ENCODE assay signal across 29 cellular contexts in genomic region chr6:46000905-46001304, GRCh38. TPM values are rescaled to one million over a fixed set of nuclear protein-coding genes. Genes with fewer than 3 reads are reported as not detected.
"Had no signal": no experiment of that assay in that cellular context is flagged by ENCODE, and none has a peak within 500 bp of the region (broad histone marks: within the 10 kb centered on the region; RNA-seq: fewer than 3 reads in every experiment).

No MANE protein-coding gene starts in this region.

- H3K27me3 Mint-ChIP-seq: activated T-helper 17 cell treated with anti-CD3 and anti-CD28 coated beads, Interleukin-2, amount 50 U/mL, for 72 hours; brain; T-cell; type B pancreatic cell had no signal

- H3K36me3 Mint-ChIP-seq: activated naive CD4-positive, alpha-beta T cell treated with anti-CD3 and anti-CD28 coated beads, Interleukin-2, amount 50 U/mL, for 72 hours; brain; mesothelial cell of epicardium; natural killer cell; type B pancreatic cell had no signal

- H3K27me3 ChIP-seq: right lobe of liver had no signal

- H3K27ac ChIP-seq: right lobe of liver, thoracic aorta, WERI-Rb-1 had no signal

- H3K36me3 ChIP-seq: right lobe of liver, thoracic aorta, WERI-Rb-1 had no signal

- H3K27ac Mint-ChIP-seq: activated CD8-positive, alpha-beta T cell treated with anti-CD3 and anti-CD28 coated beads, Interleukin-2, amount 10 ng/mL, durations not matched to agents 7 days and 5 days; activated naive CD4-positive, alpha-beta T cell treated with anti-CD3 and anti-CD28 coated beads, Interleukin-2, amount 50 U/mL, for 72 hours; activated T-helper 17 cell treated with anti-CD3 and anti-CD28 coated beads, Interleukin-2, amount 50 U/mL, for 72 hours; brain; mesothelial cell of epicardium; natural killer cell; T-cell; T-helper 2 cell treated with Interferon-gamma antibody and Interleukin-4, amounts not matched to agents 5 μg/mL and 100 μg/mL, for 36 hours; type B pancreatic cell had no signal

- H3K9me3 ChIP-seq: right lobe of liver, thoracic aorta had no signal

- H3K4me1 Mint-ChIP-seq: activated T-helper 17 cell treated with anti-CD3 and anti-CD28 coated beads, Interleukin-2, amount 50 U/mL, for 72 hours; brain; mesothelial cell of epicardium; T-cell had no signal

- H3K4me3 ChIP-seq: right lobe of liver, smooth muscle cell, thoracic aorta had no signal

- H3K4me3 Mint-ChIP-seq: activated CD8-positive, alpha-beta T cell treated with anti-CD3 and anti-CD28 coated beads, Interleukin-2, amount 10 ng/mL, durations not matched to agents 7 days and 5 days; activated T-helper 17 cell treated with anti-CD3 and anti-CD28 coated beads, Interleukin-2, amount 50 U/mL, for 72 hours; brain; mesothelial cell of epicardium; natural killer cell; T-cell; T-helper 2 cell treated with Interferon-gamma antibody and Interleukin-4, amounts not matched to agents 5 μg/mL and 100 μg/mL, for 36 hours; type B pancreatic cell had no signal

- H3K4me1 ChIP-seq: right lobe of liver had no signal

- DNase-seq: activated CD4-positive, alpha-beta T cell treated with anti-CD3 and anti-CD28 coated beads, Interleukin-2, amount 50 U/mL, for 1 hour; activated CD4-positive, CD25-positive, alpha-beta regulatory T cell treated with anti-CD3 and anti-CD28 coated beads, Interleukin-2, amount 50 U/mL, for 72 hours; activated CD8-positive, alpha-beta T cell treated with anti-CD3 and anti-CD28 coated beads, Interleukin-2, amount 10 ng/mL, durations not matched to agents 7 days and 5 days; activated T-cell treated with anti-CD3 and anti-CD28 coated beads, Interleukin-2, amount 50 U/mL, for 1 hour; aorta; central memory CD4-positive, alpha-beta T cell; dermis blood vessel endothelial cell; effector memory CD4-positive, alpha-beta T cell; foreskin melanocyte; glutamatergic neuron; hypothalamus; mammary epithelial cell; natural killer cell; right lobe of liver; stimulated activated CD4-positive, alpha-beta T cell treated with anti-CD3 and anti-CD28 coated beads, Interleukin-15, amount 100 ng/mL, for 24 hours; stimulated activated CD8-positive, alpha-beta memory T cell treated with anti-CD3 and anti-CD28 coated beads, Interleukin-4, amount 100 ng/mL, for 48 hours; stimulated activated naive CD4-positive, alpha-beta T cell treated with Interleukin-2 at 50 U/mL for 16 hours; T-cell; WERI-Rb-1 had no signal

- ATAC-seq: activated CD8-positive, alpha-beta T cell treated with anti-CD3 and anti-CD28 coated beads, Interleukin-2, amount 10 ng/mL, durations not matched to agents 7 days and 5 days; activated naive CD4-positive, alpha-beta T cell treated with anti-CD3 and anti-CD28 coated beads, Interleukin-2, amount 50 U/mL, for 72 hours; activated T-helper 17 cell treated with anti-CD3 and anti-CD28 coated beads, Interleukin-2, amount 50 U/mL, for 72 hours; esophagus mucosa; natural killer cell; right lobe of liver; T-cell had no signal

- H3K9me3 Mint-ChIP-seq: activated naive CD4-positive, alpha-beta T cell treated with anti-CD3 and anti-CD28 coated beads, Interleukin-2, amount 50 U/mL, for 72 hours; activated T-helper 17 cell treated with anti-CD3 and anti-CD28 coated beads, Interleukin-2, amount 50 U/mL, for 72 hours; natural killer cell; T-cell; T-helper 2 cell treated with Interferon-gamma antibody and Interleukin-4, amounts not matched to agents 5 μg/mL and 100 μg/mL, for 36 hours; type B pancreatic cell had no signal

RNA-seq across cellular contexts. Expression of gene CLIC5, which starts 14.8 kb away (rescaled TPM):
- total RNA-seq: mammary epithelial cell, osteocyte had no signal
- polyA plus RNA-seq: mammary epithelial cell had no signal
